In genomic region chr20:761418-762381, GRCh38 we compare ENCODE assay signal across 1 cellular context.
A peak's percentile ranks its signal among the peaks of the same experiment; 100 is the strongest.
TF ChIP-seq lines count a peak whose summit lies in the region.

No MANE protein-coding gene starts in this region.

TF ChIP-seq in K562, 482 proteins besides CTCF, POLR2A, EP300 and RAD21:
- TF ChIP-seq BRF2 (IDR thresholded peaks at IDR 0.05; ENCODE audit: borderline replicate concordance, insufficient read depth, insufficient read length) (no peak), ZNF263 (CRISPR knock-in tag; IDR thresholded peaks at IDR 0.05; ENCODE audit: borderline replicate concordance) (0 out of 2 replicates have a peak, but pooled peaks have one; percentile 7), RBFOX2 (IDR thresholded peaks at IDR 0.05; ENCODE audit: low read depth, low read length) (0 out of 2 replicates have a peak, but pooled peaks have one; percentile 1), KAT8 (IDR thresholded peaks at IDR 0.05; ENCODE audit: low read depth) (no peak), CBX5 (IDR thresholded peaks at IDR 0.05; ENCODE audit: borderline replicate concordance, low read depth) (no peak)
